4 cellular contexts compared by ENCODE assay signal in the genomic region with DNA sequence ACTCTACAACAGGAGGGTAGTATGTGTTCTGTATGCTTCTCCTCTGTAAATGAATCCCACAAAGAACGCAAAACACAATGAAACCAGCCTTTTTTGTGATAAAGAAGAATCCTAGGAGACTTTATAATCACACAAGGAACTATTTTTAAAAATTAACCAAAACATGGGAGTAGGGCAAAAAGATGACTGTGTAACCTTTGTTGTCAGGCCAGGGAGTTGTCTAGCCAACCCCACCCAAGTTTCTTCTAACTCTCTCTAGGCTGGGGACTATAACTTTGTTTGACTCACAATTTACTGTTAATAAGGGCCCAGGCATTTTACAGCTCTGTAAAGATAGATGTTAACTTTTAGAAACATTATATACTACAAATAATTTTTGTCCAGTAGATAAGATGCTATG.
"Had no signal": no experiment of that assay in that cellular context is flagged by ENCODE, and none has a peak within 500 bp of the region (broad histone marks: within the 10 kb centered on the region; RNA-seq: fewer than 3 reads in every experiment).

No MANE protein-coding gene starts in this region.

- ATAC-seq: HepG2 had no signal

- DNase-seq: GOT3, H9, HCEC 1CT had no signal
